ENCODE assay signal across 22 cellular contexts in genomic region chr2:22691666-22692065, GRCh38.
"Had no signal": no experiment of that assay in that cellular context is flagged by ENCODE, and none has a peak within 500 bp of the region (broad histone marks: within the 10 kb centered on the region; RNA-seq: fewer than 3 reads in every experiment).

No MANE protein-coding gene starts in this region.

- ATAC-seq: foreskin keratinocyte; left lobe of liver; naive thymus-derived CD4-positive, alpha-beta T cell; pancreas; right cardiac atrium; stimulated activated effector memory CD8-positive, alpha-beta T cell treated with anti-CD3 and anti-CD28 coated beads, Interleukin-12 subunit alpha, Interleukin-12 subunit beta, amount 100 ng/mL, for 72 hours had no signal

- H3K9me3 ChIP-seq: esophagus muscularis mucosa, pancreas, prostate gland, sigmoid colon, thoracic aorta, tibial nerve, upper lobe of left lung had no signal

- H3K4me3 ChIP-seq: esophagus muscularis mucosa, lung, pancreas, prostate gland, sigmoid colon, thoracic aorta, tibial nerve, upper lobe of left lung had no signal

- H3K4me3 Mint-ChIP-seq: mesothelial cell of epicardium; naive thymus-derived CD4-positive, alpha-beta T cell; nephron; stimulated activated effector memory CD8-positive, alpha-beta T cell treated with anti-CD3 and anti-CD28 coated beads, Interleukin-12 subunit alpha, Interleukin-12 subunit beta, amount 100 ng/mL, for 72 hours had no signal

- H3K27ac Mint-ChIP-seq: mesothelial cell of epicardium; naive thymus-derived CD4-positive, alpha-beta T cell; nephron; stimulated activated effector memory CD8-positive, alpha-beta T cell treated with anti-CD3 and anti-CD28 coated beads, Interleukin-12 subunit alpha, Interleukin-12 subunit beta, amount 100 ng/mL, for 72 hours had no signal

- DNase-seq: cortex of kidney; effector CD4-positive, alpha-beta T cell; foreskin keratinocyte; kidney; mesenchymal stem cell; naive thymus-derived CD4-positive, alpha-beta T cell; pancreas; right cardiac atrium; sigmoid colon; stimulated activated CD4-positive, alpha-beta T cell treated with anti-CD3 and anti-CD28 coated beads, Interleukin-2, amount 100 ng/mL, for 24 hours; stimulated activated CD4-positive, alpha-beta T cell treated with anti-CD3 and anti-CD28 coated beads, Interleukin-4, amount 100 ng/mL, for 24 hours; stimulated activated naive CD4-positive, alpha-beta T cell treated with Interleukin-2 at 50 U/mL for 16 hours; upper lobe of left lung had no signal

- H3K9me3 Mint-ChIP-seq: nephron had no signal

- H3K27me3 Mint-ChIP-seq: naive thymus-derived CD4-positive, alpha-beta T cell had no signal

- H3K4me1 ChIP-seq: esophagus muscularis mucosa, foreskin keratinocyte, pancreas, prostate gland, sigmoid colon, upper lobe of left lung had no signal

- H3K27ac ChIP-seq: esophagus muscularis mucosa, foreskin keratinocyte, pancreas, prostate gland, sigmoid colon, thoracic aorta, tibial nerve, upper lobe of left lung had no signal

- H3K36me3 ChIP-seq: esophagus muscularis mucosa, pancreas, prostate gland, sigmoid colon, thoracic aorta, tibial nerve, upper lobe of left lung had no signal

- H3K4me1 Mint-ChIP-seq: mesothelial cell of epicardium; naive thymus-derived CD4-positive, alpha-beta T cell; nephron; stimulated activated effector memory CD8-positive, alpha-beta T cell treated with anti-CD3 and anti-CD28 coated beads, Interleukin-12 subunit alpha, Interleukin-12 subunit beta, amount 100 ng/mL, for 72 hours had no signal

- H3K36me3 Mint-ChIP-seq: mesothelial cell of epicardium; naive thymus-derived CD4-positive, alpha-beta T cell; stimulated activated effector memory CD8-positive, alpha-beta T cell treated with anti-CD3 and anti-CD28 coated beads, Interleukin-12 subunit alpha, Interleukin-12 subunit beta, amount 100 ng/mL, for 72 hours had no signal

- H3K27me3 ChIP-seq: esophagus muscularis mucosa, foreskin keratinocyte, pancreas, sigmoid colon, tibial nerve, upper lobe of left lung had no signal
